Comparison of ENCODE assay signal across 7 cellular contexts in the genomic region with DNA sequence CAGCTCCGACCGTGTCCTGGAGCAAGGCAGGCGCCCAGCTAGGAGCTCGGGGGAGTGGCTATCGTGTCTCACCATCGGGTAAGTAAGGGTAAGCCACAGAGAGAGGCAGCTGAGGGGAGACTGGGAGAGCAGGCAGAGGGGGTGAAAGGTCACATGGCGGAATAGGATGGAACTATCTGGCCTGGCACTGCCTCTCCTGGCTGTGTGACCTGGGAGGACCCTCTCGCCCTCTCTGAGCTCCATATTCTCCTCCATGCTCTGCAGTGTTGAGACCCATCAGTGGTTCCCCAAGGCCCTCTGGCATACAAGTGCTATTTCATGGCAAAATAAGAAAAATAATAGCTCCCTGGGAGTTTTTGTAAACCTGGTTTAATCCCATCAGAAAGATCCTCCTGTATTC. TPM values are rescaled to one million over a fixed set of nuclear protein-coding genes. Genes with fewer than 3 reads are reported as not detected.
"Had no signal": no experiment of that assay in that cellular context is flagged by ENCODE, and none has a peak within 500 bp of the region (broad histone marks: within the 10 kb centered on the region; RNA-seq: fewer than 3 reads in every experiment).

No MANE protein-coding gene starts in this region.

- H3K9ac ChIP-seq: GM23248 had no signal

- FAIRE-seq: H54, HTR-8/SVneo had no signal

- H3K27ac ChIP-seq: GM23248 had no signal

- H2AFZ ChIP-seq: GM23248 had no signal

- DNase-seq: GM23248, GOT3, H9, HCEC 1CT had no signal

- H3K4me3 ChIP-seq: GM23248 had no signal

RNA-seq across cellular contexts. Expression of a gene that starts 43.9 kb away (rescaled TPM):
- polyA plus RNA-seq: IgD-negative memory B cell had no signal
